Comparison of ENCODE assay signal across 21 cellular contexts in the genomic region with DNA sequence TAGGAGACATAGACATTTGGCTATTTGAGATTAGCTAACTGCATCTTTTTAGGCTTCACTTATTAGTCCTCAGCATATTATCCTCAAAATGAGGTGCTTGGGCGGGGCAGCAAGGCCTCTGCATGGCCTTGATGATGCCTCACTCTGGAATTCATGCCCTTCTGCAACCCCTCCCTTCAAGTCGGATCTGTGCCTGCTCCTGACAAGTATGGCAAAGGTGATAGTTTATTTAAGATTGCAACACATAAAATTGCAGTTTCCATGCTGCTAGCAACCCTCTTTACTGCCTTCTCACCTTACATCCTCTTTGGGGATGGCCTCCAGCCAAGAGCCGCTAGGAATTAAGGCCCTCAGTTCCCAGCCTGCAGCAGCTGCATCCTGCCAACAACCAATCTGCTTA.
DNase-seq lines count a peak whose midpoint lies in the region; FAIRE-seq and TF ChIP-seq lines count a peak whose summit lies in the region.
"Had no signal": no experiment of that assay in that cellular context is flagged by ENCODE, and none has a peak within 500 bp of the region (broad histone marks: within the 10 kb centered on the region; RNA-seq: fewer than 3 reads in every experiment).

No MANE protein-coding gene starts in this region.

- no peaks in the 10 kb centered on the region for H3K36me3 ChIP-seq in bronchial epithelial cell (ENCODE audit: control insufficient read depth, insufficient read depth, low read length)

- CTCF ChIA-PET in activated CD4-positive, alpha-beta memory T cell treated with anti-CD3 and anti-CD28 coated beads for 36 hours (lab: Charles Lee) = no interaction called here

- H3K4me1 Mint-ChIP-seq in activated CD4-positive, alpha-beta memory T cell treated with anti-CD3 and anti-CD28 coated beads for 36 hours (ENCODE audit: low read depth) = no peaks in the 10 kb centered on the region

- TF ChIP-seq CTCF in bronchial epithelial cell (IDR thresholded peaks at IDR 0.05; ENCODE audit: insufficient read depth, low read length, severe bottlenecking) = no peak

- intact Hi-C loops in activated CD4-positive, alpha-beta memory T cell treated with anti-CD3 and anti-CD28 coated beads for 36 hours (cut with micrococcal nuclease) = no loop called here

- H3K27me3 ChIP-seq in bronchial epithelial cell (ENCODE audit: control insufficient read depth, insufficient read depth, low read length) = no peaks in the 10 kb centered on the region

- H3K9me3 Mint-ChIP-seq in activated CD4-positive, alpha-beta memory T cell treated with anti-CD3 and anti-CD28 coated beads for 36 hours = peaks cover 2% of the 10 kb centered on the region

- H3K27me3 Mint-ChIP-seq in activated CD4-positive, alpha-beta memory T cell treated with anti-CD3 and anti-CD28 coated beads for 36 hours = peaks cover under 1% of the 10 kb centered on the region

- H3K4me3 ChIP-seq in bronchial epithelial cell (ENCODE audit: low read depth, low read length) = no peak overlapping the region

- FAIRE-seq in bronchial epithelial cell (lab: Jason Lieb, UNC) = no peak
- FAIRE-seq: A204.1, D721Med, H1 had no signal

- DNase-seq in NCI-H82 (lab: John Stamatoyannopoulos, UW) = peak; percentile 6
- DNase-seq in NCI-H82 treated with DMSO at 0.1 percent for 48 hours (lab: John Stamatoyannopoulos, UW; ENCODE audit: unreplicated experiment) = no peak
- peak; percentile 1 for DNase-seq in NCI-H2029 (lab: John Stamatoyannopoulos, UW)
- DNase-seq in NCI-H524 treated with DMSO at 0.1 percent for 48 hours (lab: John Stamatoyannopoulos, UW) = peak; percentile 5
- peak; percentile 42 for DNase-seq in bronchial epithelial cell (ENCODE audit: low read depth)
- DNase-seq in NCI-H187 treated with DMSO at 0.1 percent for 48 hours (lab: John Stamatoyannopoulos, UW) = no peak
- DNase-seq in activated CD4-positive, alpha-beta memory T cell treated with anti-CD3 and anti-CD28 coated beads for 36 hours = no peak
- no peak for DNase-seq in stimulated activated CD8-positive, alpha-beta memory T cell treated with anti-CD3 and anti-CD28 coated beads, Interleukin-4, amount 100 ng/mL, for 48 hours
- DNase-seq: DMS53, EL, GF-D8, IMR-90, NCI-H1105, NCI-H146, NCI-H69, OCI-M1, SHP77, SK-N-SH had no signal

- no peak overlapping the region for H3K4me3 Mint-ChIP-seq in activated CD4-positive, alpha-beta memory T cell treated with anti-CD3 and anti-CD28 coated beads for 36 hours

- POLR2A ChIA-PET in activated CD4-positive, alpha-beta memory T cell treated with anti-CD3 and anti-CD28 coated beads for 36 hours (lab: Charles Lee) = no interaction called here

- H3K27ac Mint-ChIP-seq in activated CD4-positive, alpha-beta memory T cell treated with anti-CD3 and anti-CD28 coated beads for 36 hours = no peak overlapping the region

- no peaks in the 10 kb centered on the region for H3K36me3 Mint-ChIP-seq in activated CD4-positive, alpha-beta memory T cell treated with anti-CD3 and anti-CD28 coated beads for 36 hours

Comparison
In these comparisons a context has a peak if more than half of its experiments do, and no peak if none do; other contexts are left out.
1. DNase-seq: peak in NCI-H82 (single experiment), NCI-H2029 (single experiment), NCI-H524 treated with DMSO at 0.1 percent for 48 hours (single experiment) and bronchial epithelial cell (single experiment); none in NCI-H82 treated with DMSO at 0.1 percent for 48 hours (single experiment), NCI-H187 treated with DMSO at 0.1 percent for 48 hours (single experiment), activated CD4-positive, alpha-beta memory T cell treated with anti-CD3 and anti-CD28 coated beads for 36 hours (single experiment) and stimulated activated CD8-positive, alpha-beta memory T cell treated with anti-CD3 and anti-CD28 coated beads, Interleukin-4, amount 100 ng/mL, for 48 hours (single experiment).